In the genomic region with DNA sequence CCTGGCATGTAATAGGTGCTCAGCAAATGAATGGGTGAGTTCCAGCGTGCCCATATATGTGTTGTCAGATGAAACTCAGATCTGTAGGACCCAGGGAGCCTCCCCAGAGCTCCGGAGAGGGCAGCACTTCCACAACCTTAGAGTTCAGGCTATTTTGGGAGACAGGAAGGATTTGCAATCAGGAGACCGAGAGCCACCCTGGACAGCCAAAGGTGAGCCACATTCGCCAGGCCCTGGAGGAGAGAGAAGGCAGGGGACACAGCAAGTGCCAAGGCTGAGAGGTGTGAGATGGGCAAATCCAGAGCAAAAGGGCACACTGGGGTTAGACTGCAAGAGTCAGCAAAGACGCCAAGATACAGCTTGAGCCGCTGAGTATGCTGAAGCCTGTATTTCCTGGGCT, we compare ENCODE assay signal across 26 cellular contexts.
DNase-seq lines count a peak whose midpoint lies in the region; ATAC-seq, FAIRE-seq and TF ChIP-seq lines count a peak whose summit lies in the region.
"Had no signal": no experiment of that assay in that cellular context is flagged by ENCODE, and none has a peak within 500 bp of the region (broad histone marks: within the 10 kb centered on the region; RNA-seq: fewer than 3 reads in every experiment).

No MANE protein-coding gene starts in this region.

- 81% methylated on average over 6 of the region's 6 CpGs for WGBS in hepatocyte (ENCODE audit: low lambda C conversion rate, missing lambda C conversion rate)
- WGBS in small intestine, 3 donors = 80 to 91% (median 87%) methylated on average over 6 of the region's 6 CpGs

- H3K27me3 Mint-ChIP-seq in neural progenitor cell (ENCODE audit: insufficient read depth, low read depth) = peaks cover 7% of the 10 kb centered on the region

- H3K27me3 ChIP-seq in neural progenitor cell = no peaks in the 10 kb centered on the region
- H3K27me3 ChIP-seq in hepatocyte = no peaks in the 10 kb centered on the region
- H3K27me3 ChIP-seq in small intestine (ENCODE audit: control insufficient read depth in 2 of 2, insufficient read depth in 2 of 2, low read length in 2 of 2) = no peaks in the 10 kb centered on the region
- H3K27me3 ChIP-seq: ovary, right lobe of liver had no signal

- H3K9me3 ChIP-seq in neural progenitor cell (ENCODE audit: low read depth) (no peaks in the 10 kb centered on the region), hepatocyte (ENCODE audit: low read depth) (no peaks in the 10 kb centered on the region), small intestine (ENCODE audit: control insufficient read depth, low read depth) (no peaks in the 10 kb centered on the region)
- H3K9me3 ChIP-seq: ovary, right lobe of liver, SJSA1, tibial artery had no signal

- FAIRE-seq in small intestine (lab: Jason Lieb, UNC) = no peak
- FAIRE-seq: endothelial cell of umbilical vein, GM12891, K562 had no signal

- H3K9ac ChIP-seq in neural progenitor cell = no peak overlapping the region

- no peaks in the 10 kb centered on the region for H3K9me3 Mint-ChIP-seq in neural progenitor cell
- H3K9me3 Mint-ChIP-seq: activated T-cell treated with anti-CD3 and anti-CD28 coated beads, Interleukin-2, amount 50 U/mL, for 72 hours; CD8-positive, alpha-beta T cell; stimulated activated naive B cell treated with anti-CD40 and anti-IgM and Interleukin-4, amounts not matched to agents 10 μg/mL and 1 μg/mL and 100 μg/mL, for 72 hours had no signal

- H3K4me1 ChIP-seq in neural progenitor cell (peaks cover 8% of the 10 kb centered on the region), hepatocyte (ENCODE audit: insufficient read depth) (peaks cover 24% of the 10 kb centered on the region), small intestine (ENCODE audit: control insufficient read depth in 2 of 2, insufficient read depth in 1 of 2, low read depth in 1 of 2, low read length in 1 of 2) (no peaks in the 10 kb centered on the region)

- H3K79me2 ChIP-seq in neural progenitor cell (ENCODE audit: low read depth) (no peaks in the 10 kb centered on the region), hepatocyte (no peaks in the 10 kb centered on the region)

- no peak for TF ChIP-seq CTCF in neural progenitor cell (IDR thresholded peaks at IDR 0.05)
- TF ChIP-seq CTCF in hepatocyte (IDR thresholded peaks at IDR 0.05; ENCODE audit: poor library complexity) = no peak

- no peak overlapping the region for H3K27ac ChIP-seq in neural progenitor cell
- no peak overlapping the region for H3K27ac ChIP-seq in hepatocyte
- H3K27ac ChIP-seq in small intestine (ENCODE audit: low read depth in 1 of 2, low read length in 1 of 2) = no peak overlapping the region
- H3K27ac ChIP-seq: brain microvascular endothelial cell, ovary, right lobe of liver, SJSA1, tibial artery, VCaP had no signal

- H3K4me3 ChIP-seq in neural progenitor cell (no peak overlapping the region), hepatocyte (no peak overlapping the region), small intestine (ENCODE audit: low read depth in 1 of 2, low read length in 2 of 2) (no peak overlapping the region)
- H3K4me3 ChIP-seq: K562, ovary, right lobe of liver, SJSA1, tibial artery had no signal

- H2AFZ ChIP-seq in neural progenitor cell (replicated peaks) (no peak overlapping the region), hepatocyte (no peak overlapping the region)

- ATAC-seq in Right ventricle myocardium inferior (peak; percentile 47), left cardiac atrium (no peak), Right ventricle myocardium superior (ENCODE audit: poor library complexity) (peak; percentile 56), GM21825 (IDR thresholded peaks at IDR 0.05; ENCODE audit: unreplicated experiment) (no peak)
- ATAC-seq: activated T-cell treated with anti-CD3 and anti-CD28 coated beads, Interleukin-2, amount 50 U/mL, for 72 hours; CD8-positive, alpha-beta T cell; right lobe of liver; stimulated activated naive B cell treated with anti-CD40 and anti-IgM and Interleukin-4, amounts not matched to agents 10 μg/mL and 1 μg/mL and 100 μg/mL, for 72 hours had no signal

- peak overlapping the region; percentile 54 for H3K27ac Mint-ChIP-seq in neural progenitor cell
- H3K27ac Mint-ChIP-seq: activated T-cell treated with anti-CD3 and anti-CD28 coated beads, Interleukin-2, amount 50 U/mL, for 72 hours; CD8-positive, alpha-beta T cell; stimulated activated naive B cell treated with anti-CD40 and anti-IgM and Interleukin-4, amounts not matched to agents 10 μg/mL and 1 μg/mL and 100 μg/mL, for 72 hours had no signal

- DNase-seq in Right ventricle myocardium inferior (ENCODE audit: missing footprints) (no peak), left cardiac atrium (no peak), Right ventricle myocardium superior (peak; percentile 40), neural progenitor cell (ENCODE audit: low spot score) (no peak), hepatocyte (ENCODE audit: low spot score) (no peak), small intestine (no peak)
- DNase-seq: activated CD4-positive, alpha-beta T cell treated with anti-CD3 and anti-CD28 coated beads, Interleukin-2, amount 50 U/mL, for 48 hours; activated T-cell treated with anti-CD3 and anti-CD28 coated beads, Interleukin-2, amount 50 U/mL, for 72 hours; brain microvascular endothelial cell; DMS53; GF-D8; mammary epithelial cell; NCI-H1694 treated with DMSO at 0.1 percent for 48 hours; NCI-H774; T-helper 2 cell had no signal

- peaks cover 40% of the 10 kb centered on the region for H3K4me1 Mint-ChIP-seq in neural progenitor cell

- H3K4me3 Mint-ChIP-seq in neural progenitor cell = peak overlapping the region; percentile 39
- H3K4me3 Mint-ChIP-seq: activated T-cell treated with anti-CD3 and anti-CD28 coated beads, Interleukin-2, amount 50 U/mL, for 72 hours; CD8-positive, alpha-beta T cell; stimulated activated naive B cell treated with anti-CD40 and anti-IgM and Interleukin-4, amounts not matched to agents 10 μg/mL and 1 μg/mL and 100 μg/mL, for 72 hours had no signal

- H4K20me1 ChIP-seq in neural progenitor cell (ENCODE audit: low read depth) = no peaks in the 10 kb centered on the region
- H4K20me1 ChIP-seq in hepatocyte (ENCODE audit: insufficient read depth, poor library complexity, severe bottlenecking) = no peaks in the 10 kb centered on the region

- H3K36me3 ChIP-seq in neural progenitor cell (no peaks in the 10 kb centered on the region), hepatocyte (replicated peaks; ENCODE audit: insufficient read depth, low read depth) (no peaks in the 10 kb centered on the region), small intestine (ENCODE audit: control insufficient read depth in 2 of 2, insufficient read depth in 2 of 2, low read length in 2 of 2) (no peaks in the 10 kb centered on the region)
- H3K36me3 ChIP-seq: brain microvascular endothelial cell, ovary, right lobe of liver, SJSA1, tibial artery had no signal

- H3F3A ChIP-seq in neural progenitor cell (ENCODE audit: low read depth) = no peaks in the 10 kb centered on the region

- no peaks in the 10 kb centered on the region for H3K36me3 Mint-ChIP-seq in neural progenitor cell
- H3K36me3 Mint-ChIP-seq: CD8-positive, alpha-beta T cell had no signal

- H3K4me2 ChIP-seq in neural progenitor cell (no peak overlapping the region), hepatocyte (no peak overlapping the region)

- intact Hi-C loops in Right ventricle myocardium inferior (cut with DNase I) (no loop called here), left cardiac atrium (cut with DNase I) (loop anchor here (2.0 to 5.0 kb wide), 2 partner anchors 69 to 95 kb away; a partner anchor contains a TSS), Right ventricle myocardium superior (cut with DNase I) (no loop called here)

- no peaks in the 10 kb centered on the region for H3K9me2 ChIP-seq in hepatocyte (replicated peaks; ENCODE audit: insufficient read depth)

Comparison
In these comparisons a context has a peak if more than half of its experiments do, and no peak if none do; other contexts are left out.
1. ATAC-seq: peak in Right ventricle myocardium inferior (single experiment) and Right ventricle myocardium superior (single experiment); none in left cardiac atrium (0 of 2) and GM21825 (single experiment).
2. intact Hi-C loops: an anchor here in left cardiac atrium (2.0 to 5.0 kb wide); none called in Right ventricle myocardium inferior and Right ventricle myocardium superior.